Comparison of ENCODE assay signal across 7 cellular contexts in genomic region chr17:51305182-51305581, GRCh38.
"Had no signal": no experiment of that assay in that cellular context is flagged by ENCODE, and none has a peak within 500 bp of the region (broad histone marks: within the 10 kb centered on the region; RNA-seq: fewer than 3 reads in every experiment).

No MANE protein-coding gene starts in this region.

- H3K27ac Mint-ChIP-seq: IgD-negative memory B cell had no signal

- H3K27ac ChIP-seq: HL-60 had no signal

- ATAC-seq: K562 had no signal

- FAIRE-seq: HTR-8/SVneo, K562 had no signal

- H3K4me1 Mint-ChIP-seq: IgD-negative memory B cell had no signal

- H3K4me3 ChIP-seq: K562 had no signal

- DNase-seq: IMR-90, KBM-7, KG1 had no signal
